In the genomic region with DNA sequence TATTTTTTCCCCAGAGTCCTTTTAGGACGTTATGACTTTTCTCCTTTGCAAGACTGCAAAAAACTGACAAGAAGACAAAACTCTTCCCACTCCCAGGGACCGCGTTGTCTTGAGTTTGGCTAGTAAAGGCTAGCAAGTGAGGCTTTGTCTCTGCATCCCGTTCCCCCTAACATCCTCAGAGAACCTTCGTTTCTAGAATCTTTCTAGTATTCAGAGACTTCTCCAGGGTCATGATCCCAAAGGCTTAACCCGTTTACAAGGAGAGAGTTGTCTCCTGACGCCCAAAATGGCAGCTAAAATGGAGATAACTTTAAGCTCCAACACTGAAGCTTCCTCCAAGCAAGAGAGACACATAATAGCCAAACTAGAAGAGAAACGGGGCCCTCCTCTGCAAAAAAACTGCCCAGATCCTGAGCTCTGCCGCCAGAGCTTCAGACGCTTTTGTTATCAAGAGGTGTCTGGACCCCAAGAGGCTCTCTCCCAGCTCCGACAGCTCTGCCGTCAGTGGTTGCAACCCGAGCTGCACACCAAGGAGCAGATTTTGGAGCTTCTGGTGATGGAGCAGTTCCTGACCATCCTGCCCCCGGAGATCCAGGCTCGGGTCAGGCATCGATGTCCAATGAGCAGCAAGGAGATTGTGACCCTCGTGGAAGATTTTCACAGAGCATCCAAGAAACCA, we compare ENCODE assay signal across 1 cellular context.
TF ChIP-seq lines count a peak whose summit lies in the region.

No MANE protein-coding gene starts in this region.

TF ChIP-seq in IMR-90, 13 proteins besides CTCF, POLR2A, EP300 and RAD21:
- TF ChIP-seq, protein P1, sequence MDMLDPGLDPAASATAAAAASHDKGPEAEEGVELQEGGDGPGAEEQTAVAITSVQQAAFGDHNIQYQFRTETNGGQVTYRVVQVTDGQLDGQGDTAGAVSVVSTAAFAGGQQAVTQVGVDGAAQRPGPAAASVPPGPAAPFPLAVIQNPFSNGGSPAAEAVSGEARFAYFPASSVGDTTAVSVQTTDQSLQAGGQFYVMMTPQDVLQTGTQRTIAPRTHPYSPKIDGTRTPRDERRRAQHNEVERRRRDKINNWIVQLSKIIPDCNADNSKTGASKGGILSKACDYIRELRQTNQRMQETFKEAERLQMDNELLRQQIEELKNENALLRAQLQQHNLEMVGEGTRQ (IDR thresholded peaks at IDR 0.05; ENCODE audit: low read depth, low read length), result no peak
- TF ChIP-seq BHLHE40 (IDR thresholded peaks at IDR 0.05; ENCODE audit: low read depth, low read length) (no peak), FOS (IDR thresholded peaks at IDR 0.05; ENCODE audit: low read depth, low read length) (no peak), MAFK (IDR thresholded peaks at IDR 0.05; ENCODE audit: low read depth, low read length) (no peak), SMC3 (IDR thresholded peaks at IDR 0.05; ENCODE audit: low read depth, low read length) (no peak), MXI1 (IDR thresholded peaks at IDR 0.05; ENCODE audit: borderline replicate concordance, low read depth, low read length) (no peak), CHD1 (IDR thresholded peaks at IDR 0.05; ENCODE audit: low read depth, low read length) (no peak), ELK1 (IDR thresholded peaks at IDR 0.05; ENCODE audit: borderline replicate concordance, low read depth, low read length) (no peak), RFX5 (IDR thresholded peaks at IDR 0.05; ENCODE audit: low read depth, low read length) (no peak), NFE2L2 (IDR thresholded peaks at IDR 0.05; ENCODE audit: low read depth, low read length) (no peak), MAZ (IDR thresholded peaks at IDR 0.05; ENCODE audit: borderline replicate concordance, low read depth, low read length) (no peak), CEBPB (IDR thresholded peaks at IDR 0.05; ENCODE audit: low read depth, low read length) (no peak)
